Comparison of ENCODE assay signal across 28 cellular contexts in genomic region chr1:47837046-47837830, GRCh38.
A peak's percentile ranks its signal among the peaks of the same experiment; 100 is the strongest.
DNase-seq lines count a peak whose midpoint lies in the region; ATAC-seq, FAIRE-seq and TF ChIP-seq lines count a peak whose summit lies in the region.
"Had no signal": no experiment of that assay in that cellular context is flagged by ENCODE, and none has a peak within 500 bp of the region (broad histone marks: within the 10 kb centered on the region; RNA-seq: fewer than 3 reads in every experiment).

No MANE protein-coding gene starts in this region.

- no peak overlapping the region for H2BK12ac ChIP-seq in H9 (ENCODE audit: insufficient read length, low read depth, low read length)

- no peak overlapping the region for H4K8ac ChIP-seq in H9 (replicated peaks; ENCODE audit: insufficient read length, low read depth, low read length)

- H2AFZ ChIP-seq in H9 (ENCODE audit: low read length) = no peak overlapping the region

- H3K36me3 Mint-ChIP-seq in CD14-positive monocyte (no peaks in the 10 kb centered on the region), H9 (ENCODE audit: insufficient read depth in 1 of 3, low read depth in 3 of 3) (peaks cover 0 to 3% (median 0%) of the 10 kb centered on the region in 3 experiments; a peak in 2 of 7 replicates)
- H3K36me3 Mint-ChIP-seq: naive thymus-derived CD4-positive, alpha-beta T cell; stimulated activated naive B cell treated with anti-CD40 and anti-IgM and Interleukin-4, amounts not matched to agents 10 μg/mL and 1 μg/mL and 100 μg/mL, for 72 hours had no signal

- H2BK120ac ChIP-seq in H9 (ENCODE audit: low read depth, low read length, poor library complexity, severe bottlenecking) = no peak overlapping the region

- no peak for FAIRE-seq in pancreas (lab: Jason Lieb, UNC)
- FAIRE-seq in RCC 7860 (lab: Jason Lieb, UNC) = no peak
- FAIRE-seq: colon, GM19239 had no signal

- H3K4ac ChIP-seq in H9 (ENCODE audit: low read depth, low read length) = no peak overlapping the region

- ATAC-seq in sciatic nerve = peak; percentile 44
- ATAC-seq in GM21515 (IDR thresholded peaks at IDR 0.05; ENCODE audit: unreplicated experiment) = no peak
- no peak for ATAC-seq in pancreas
- ATAC-seq: HCT116; naive thymus-derived CD4-positive, alpha-beta T cell; PC-3; stimulated activated naive B cell treated with anti-CD40 and anti-IgM and Interleukin-4, amounts not matched to agents 10 μg/mL and 1 μg/mL and 100 μg/mL, for 72 hours had no signal

- TF ChIP-seq RAD21 in liver (IDR thresholded peaks at IDR 0.05) = no peak

- H3K4me3 Mint-ChIP-seq in CD14-positive monocyte = no peak overlapping the region
- H3K4me3 Mint-ChIP-seq in H9 = no peak overlapping the region
- H3K4me3 Mint-ChIP-seq: activated naive CD8-positive, alpha-beta T cell treated with anti-CD3 and anti-CD28 coated beads for 36 hours; naive thymus-derived CD4-positive, alpha-beta T cell; stimulated activated naive B cell treated with anti-CD40 and anti-IgM and Interleukin-4, amounts not matched to agents 10 μg/mL and 1 μg/mL and 100 μg/mL, for 72 hours had no signal

- H4K20me1 ChIP-seq in H9 (ENCODE audit: control insufficient read depth, insufficient read depth, insufficient read length) = no peaks in the 10 kb centered on the region

- no peaks in the 10 kb centered on the region for H3K79me2 ChIP-seq in H9 (ENCODE audit: insufficient read depth, low read length)

- H3K4me1 Mint-ChIP-seq in CD14-positive monocyte (no peaks in the 10 kb centered on the region), H9 (peaks cover 15 to 19% of the 10 kb centered on the region in 2 experiments)
- H3K4me1 Mint-ChIP-seq: activated naive CD8-positive, alpha-beta T cell treated with anti-CD3 and anti-CD28 coated beads for 36 hours; naive thymus-derived CD4-positive, alpha-beta T cell; stimulated activated naive B cell treated with anti-CD40 and anti-IgM and Interleukin-4, amounts not matched to agents 10 μg/mL and 1 μg/mL and 100 μg/mL, for 72 hours had no signal

- TF ChIP-seq CTCF in CD14-positive monocyte (IDR thresholded peaks at IDR 0.05) (no peak), esophagus muscularis mucosa (IDR thresholded peaks at IDR 0.05) (no peak), liver (IDR thresholded peaks at IDR 0.05; ENCODE audit: low read depth, low read length, missing input control) (no peak), pancreas (IDR thresholded peaks at IDR 0.05) (no peak), H9 (conservative IDR thresholded peaks at IDR 0.05) (no peak)

- H3K9ac ChIP-seq in liver (ENCODE audit: low read depth in 1 of 2, low read length in 2 of 2) (no peak overlapping the region), H9 (ENCODE audit: extremely low read depth, insufficient read length, low read length) (no peak overlapping the region)

- no peak overlapping the region for H2BK5ac ChIP-seq in H9 (ENCODE audit: insufficient read length, low read length)

- no peak overlapping the region for H3K14ac ChIP-seq in H9 (ENCODE audit: insufficient read depth, low read length)

- H3K4me3 ChIP-seq in esophagus muscularis mucosa (no peak overlapping the region), liver (ENCODE audit: low read depth in 1 of 3, low read length in 3 of 3) (no peak overlapping the region), pancreas (no peak overlapping the region)
- H3K4me3 ChIP-seq: testis had no signal

- H3K23me2 ChIP-seq in H9 (ENCODE audit: insufficient read length, low read depth, low read length, poor library complexity, severe bottlenecking) = no peaks in the 10 kb centered on the region

- no peak overlapping the region for H3T11ph ChIP-seq in H9 (ENCODE audit: low read length)

- H3K9me3 Mint-ChIP-seq in CD14-positive monocyte (peaks cover 2 to 8% (median 3%) of the 10 kb centered on the region in 7 donors), H9 (peaks cover 5 to 6% of the 10 kb centered on the region in 2 experiments; a peak in 4 of 5 replicates)

- H2BK15ac ChIP-seq in H9 (ENCODE audit: low read depth, low read length) = no peak overlapping the region

- 79% methylated on average over 13 of the region's 13 CpGs for WGBS in esophagus muscularis mucosa
- WGBS in liver = 92% methylated on average over 13 of the region's 13 CpGs
- WGBS in pancreas, 2 donors = 82 to 83% methylated on average over 13 of the region's 13 CpGs
- no CpG with 5 or more reads among the region's 13 CpGs for WGBS in H9 (ENCODE audit: extremely low coverage, insufficient read length, low lambda C conversion rate)

- DNase-seq in CD14-positive monocyte (ENCODE audit: low spot score) = peak; percentile 19
- no peak for DNase-seq in esophagus muscularis mucosa (ENCODE audit: extremely low spot score)
- DNase-seq in sciatic nerve (ENCODE audit: low spot score) = peak; percentile 35
- DNase-seq in pancreas = no peak
- no peak for DNase-seq in H9
- no peak for DNase-seq in RCC 7860 (ENCODE audit: low spot score)
- DNase-seq: 8988T; activated CD4-positive, alpha-beta T cell treated with anti-CD3 and anti-CD28 coated beads for 4 hours; activated naive CD8-positive, alpha-beta T cell treated with anti-CD3 and anti-CD28 coated beads for 36 hours; Calu3; DMS79 treated with DMSO at 0.1 percent for 48 hours; effector memory CD4-positive, alpha-beta T cell; erythroblast; naive thymus-derived CD4-positive, alpha-beta T cell; NCI-H1048; NCI-H1694 treated with DMSO at 0.1 percent for 48 hours; NCI-H510A treated with DMSO at 0.1 percent for 48 hours; occipital lobe; PC-3; SHP77 treated with DMSO at 0.1 percent for 48 hours; stimulated activated naive B cell treated with anti-CD40 and anti-IgM and Interleukin-4, amounts not matched to agents 10 μg/mL and 1 μg/mL and 100 μg/mL, for 72 hours; testis had no signal

- no peak overlapping the region for H3K56ac ChIP-seq in H9 (ENCODE audit: insufficient read length, low read depth, low read length)

- peaks cover 0 to 11% (median 1%) of the 10 kb centered on the region in 3 donors for H3K27me3 Mint-ChIP-seq in CD14-positive monocyte (ENCODE audit: low read depth in 3 of 3)
- H3K27me3 Mint-ChIP-seq in H9 (ENCODE audit: low read depth) = peaks cover 4% of the 10 kb centered on the region

- peaks cover 4 to 18% (median 11%) of the 10 kb centered on the region in 4 donors for H3K9me3 ChIP-seq in esophagus muscularis mucosa
- H3K9me3 ChIP-seq in liver (ENCODE audit: control insufficient read depth in 4 of 4, low read length in 3 of 4) = peaks cover 0 to 8% (median 5%) of the 10 kb centered on the region in 4 donors
- H3K9me3 ChIP-seq in pancreas = no peaks in the 10 kb centered on the region
- H3K9me3 ChIP-seq in H9 (ENCODE audit: control insufficient read depth, low read depth, low read length) = no peaks in the 10 kb centered on the region
- H3K9me3 ChIP-seq: testis had no signal

- H3K4me2 ChIP-seq in H9 (ENCODE audit: insufficient read depth, insufficient read length, low read length) = no peak overlapping the region

- intact Hi-C loops in CD14-positive monocyte (cut with micrococcal nuclease) = no loop called here
- intact Hi-C loops in esophagus muscularis mucosa (cut with DNase I) = no loop called here
- intact Hi-C loops in sciatic nerve (cut with DNase I) = no loop called here
- intact Hi-C loops in pancreas (cut with DNase I) = no loop called here

- H3K18ac ChIP-seq in H9 (ENCODE audit: insufficient read length, low read depth, low read length) = no peak overlapping the region

- H3K23ac ChIP-seq in H9 (ENCODE audit: insufficient read length, low read depth, low read length) = no peak overlapping the region

- H3K27ac Mint-ChIP-seq in CD14-positive monocyte (no peak overlapping the region), H9 (peak overlapping the region in 1 of 3 experiments; percentile 15; a peak in 1 of 7 replicates)
- H3K27ac Mint-ChIP-seq: activated naive CD8-positive, alpha-beta T cell treated with anti-CD3 and anti-CD28 coated beads for 36 hours; naive thymus-derived CD4-positive, alpha-beta T cell; stimulated activated naive B cell treated with anti-CD40 and anti-IgM and Interleukin-4, amounts not matched to agents 10 μg/mL and 1 μg/mL and 100 μg/mL, for 72 hours had no signal

- no peaks in the 10 kb centered on the region for H3K27me3 ChIP-seq in esophagus muscularis mucosa
- H3K27me3 ChIP-seq in liver (ENCODE audit: control insufficient read depth in 4 of 4, insufficient read depth in 4 of 4, low read length in 3 of 4) = no peaks in the 10 kb centered on the region
- no peaks in the 10 kb centered on the region for H3K27me3 ChIP-seq in pancreas
- no peaks in the 10 kb centered on the region for H3K27me3 ChIP-seq in H9 (ENCODE audit: insufficient read depth, low read length)
- H3K27me3 ChIP-seq: testis had no signal

- no peak overlapping the region for H2BK20ac ChIP-seq in H9 (ENCODE audit: low read depth, low read length, poor library complexity, severe bottlenecking)

- TF ChIP-seq POLR2A in esophagus muscularis mucosa (IDR thresholded peaks at IDR 0.05; ENCODE audit: low read depth) = no peak

- no peak overlapping the region for H4K5ac ChIP-seq in H9 (ENCODE audit: insufficient read length, low read depth, low read length)

- H3K27ac ChIP-seq in esophagus muscularis mucosa (replicated peaks in 1 of 4) (peak overlapping the region; percentile 31 to 64 (median 52)), liver (ENCODE audit: low read depth in 1 of 2, low read length in 2 of 2) (no peak overlapping the region), pancreas (no peak overlapping the region), H9 (ENCODE audit: insufficient read length, low read depth, low read length) (no peak overlapping the region)
- H3K27ac ChIP-seq: VCaP had no signal

- no peak for TF ChIP-seq EP300 in esophagus muscularis mucosa (IDR thresholded peaks at IDR 0.05)

- H4K91ac ChIP-seq in H9 (ENCODE audit: insufficient read length, low read depth, low read length) = no peak overlapping the region

- H3K4me1 ChIP-seq in esophagus muscularis mucosa (peaks cover 2 to 32% (median 17%) of the 10 kb centered on the region in 4 donors), liver (ENCODE audit: control insufficient read depth in 4 of 4, insufficient read depth in 4 of 4, low read length in 3 of 4) (peaks cover 3 to 15% (median 9%) of the 10 kb centered on the region in 4 donors), pancreas (no peaks in the 10 kb centered on the region), H9 (ENCODE audit: insufficient read depth, low read length) (peaks cover 3% of the 10 kb centered on the region)

- no peaks in the 10 kb centered on the region for H3K79me1 ChIP-seq in H9 (ENCODE audit: insufficient read depth, low read depth, low read length, poor library complexity, severe bottlenecking)

- H2AK5ac ChIP-seq in H9 (ENCODE audit: insufficient read length, low read length) = no peak overlapping the region

- H3K36me3 ChIP-seq in esophagus muscularis mucosa = no peaks in the 10 kb centered on the region
- H3K36me3 ChIP-seq in liver (ENCODE audit: control insufficient read depth in 4 of 4, insufficient read depth in 3 of 4, low read depth in 1 of 4, low read length in 3 of 4) = peaks cover 0 to 3% (median 0%) of the 10 kb centered on the region in 4 donors
- H3K36me3 ChIP-seq in pancreas = no peaks in the 10 kb centered on the region

TF ChIP-seq in liver, 16 proteins besides CTCF, POLR2A, EP300 and RAD21:
- TF ChIP-seq NR2F2 (IDR thresholded peaks at IDR 0.05) (peak; percentile 62), EGR1 (IDR thresholded peaks at IDR 0.05; ENCODE audit: low read depth in 2 of 2) (no peak)

Comparison
In these comparisons a context has a peak if more than half of its experiments do, and no peak if none do; other contexts are left out.
1. DNase-seq: peak in CD14-positive monocyte (single experiment) and sciatic nerve (single experiment); none in esophagus muscularis mucosa (single experiment), pancreas (0 of 6), H9 (single experiment) and RCC 7860 (single experiment).
2. H3K27ac ChIP-seq: peak in esophagus muscularis mucosa (4 of 4); none in liver (0 of 2), pancreas (0 of 4) and H9 (single experiment).